20 cellular contexts compared by ENCODE assay signal in genomic region chr4:83022724-83023427, GRCh38. TPM values are rescaled to one million over a fixed set of nuclear protein-coding genes. Genes with fewer than 3 reads are reported as not detected.
DNase-seq lines count a peak whose midpoint lies in the region; ATAC-seq and TF ChIP-seq lines count a peak whose summit lies in the region.
"Had no signal": no experiment of that assay in that cellular context is flagged by ENCODE, and none has a peak within 500 bp of the region (broad histone marks: within the 10 kb centered on the region; RNA-seq: fewer than 3 reads in every experiment).

No MANE protein-coding gene starts in this region.

- H3K27me3 ChIP-seq in foreskin keratinocyte = no peaks in the 10 kb centered on the region
- H3K27me3 ChIP-seq: dorsolateral prefrontal cortex, hepatocyte had no signal

- ATAC-seq in foreskin keratinocyte = peak; percentile 25
- ATAC-seq: esophagus mucosa, GM12878, PC-3 had no signal

- TF ChIP-seq CTCF in astrocyte of the spinal cord (IDR thresholded peaks at IDR 0.05; ENCODE audit: low read depth, low read length) (no peak), foreskin keratinocyte (conservative IDR thresholded peaks at IDR 0.05) (no peak)

- in situ Hi-C loops in astrocyte of the spinal cord (cut with HindIII; ENCODE audit: low sequenced_read_pairs) = no loop called here

- H3K27ac ChIP-seq in foreskin keratinocyte = no peak overlapping the region
- H3K27ac ChIP-seq: hepatocyte had no signal

- H3K4me3 ChIP-seq in astrocyte of the spinal cord (ENCODE audit: low read depth, low read length) = no peak overlapping the region
- H3K4me3 ChIP-seq: dorsolateral prefrontal cortex, GM12878, hepatocyte had no signal

- no peaks in the 10 kb centered on the region for H3K4me1 ChIP-seq in foreskin keratinocyte
- H3K4me1 ChIP-seq: Caco-2 had no signal

- DNase-seq in AG08395 (ENCODE audit: low spot score) (peak; percentile 47), HCEC 1CT (peak; percentile 67), astrocyte of the spinal cord (ENCODE audit: low read depth, low spot score) (peak; percentile 56), foreskin keratinocyte (peak in 1 of 2 donors; percentile 26), NCI-H748 treated with DMSO at 0.1 percent for 48 hours (lab: John Stamatoyannopoulos, UW) (no peak), cerebellum (ENCODE audit: low spot score) (no peak), activated gamma-delta T cell treated with Interleukin-2 at 50 U/mL for 16 hours (no peak), NCI-H146 treated with DMSO at 0.1 percent for 48 hours (lab: John Stamatoyannopoulos, UW; ENCODE audit: unreplicated experiment) (no peak)
- DNase-seq: activated CD4-positive, alpha-beta T cell treated with anti-CD3 and anti-CD28 coated beads, Interleukin-2, amount 10 ng/mL, durations not matched to agents 24 days and 14 days; activated naive CD4-positive, alpha-beta T cell treated with Interleukin-2 at 50 U/mL for 16 hours; Caco-2; dorsolateral prefrontal cortex; kidney; NCI-H524 treated with DMSO at 0.1 percent for 48 hours; PC-3; SK-N-SH; stimulated activated CD4-positive, alpha-beta T cell treated with anti-CD3 and anti-CD28 coated beads, Interleukin-15, amount 100 ng/mL, for 24 hours had no signal

RNA-seq across cellular contexts. Expression of gene COPS4, which starts 12.1 kb away (rescaled TPM):
- total RNA-seq in foreskin keratinocyte (44.4 and 47.6 TPM in 2 replicates), cerebellum (101 TPM)
- polyA plus RNA-seq in foreskin keratinocyte = 32.3 and 38.1 TPM in 2 replicates

RNA-seq across cellular contexts. Expression of gene LIN54, which starts 12.3 kb away (rescaled TPM):
- total RNA-seq in foreskin keratinocyte (13.8 and 15.6 TPM in 2 replicates), cerebellum (22.0 TPM)
- polyA plus RNA-seq in foreskin keratinocyte = 1.7 and 2.5 TPM in 2 replicates

Comparison
In these comparisons a context has a peak if more than half of its experiments do, and no peak if none do; other contexts are left out.
1. DNase-seq: peak in AG08395 (single experiment), HCEC 1CT (single experiment) and astrocyte of the spinal cord (single experiment); none in NCI-H748 treated with DMSO at 0.1 percent for 48 hours (single experiment), cerebellum (single experiment), activated gamma-delta T cell treated with Interleukin-2 at 50 U/mL for 16 hours (single experiment) and NCI-H146 treated with DMSO at 0.1 percent for 48 hours (single experiment).